ENCODE assay signal across 21 cellular contexts in the genomic region with DNA sequence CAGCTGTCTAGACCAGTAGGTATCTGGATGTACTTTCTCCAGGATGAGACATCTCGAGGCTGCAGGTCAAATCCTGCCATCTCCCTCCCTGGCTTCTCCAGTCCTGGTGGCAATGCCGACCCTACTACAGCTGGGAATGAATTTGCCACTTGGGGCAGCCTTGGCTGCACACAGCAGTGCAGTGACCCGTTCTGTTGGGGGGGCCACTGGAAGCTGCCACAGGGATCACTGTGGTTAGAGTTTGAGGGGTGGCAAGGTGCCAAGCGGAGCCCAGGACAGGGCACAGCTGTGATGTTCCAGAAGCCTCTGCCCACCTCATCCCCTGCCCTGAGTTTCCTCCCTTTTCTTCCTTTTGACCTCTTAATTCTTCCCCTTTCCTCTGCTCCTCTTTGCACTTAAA. TPM values are rescaled to one million over a fixed set of nuclear protein-coding genes. Genes with fewer than 3 reads are reported as not detected.
DNase-seq lines count a peak whose midpoint lies in the region; ATAC-seq and TF ChIP-seq lines count a peak whose summit lies in the region.
"Had no signal": no experiment of that assay in that cellular context is flagged by ENCODE, and none has a peak within 500 bp of the region (broad histone marks: within the 10 kb centered on the region; RNA-seq: fewer than 3 reads in every experiment).

No MANE protein-coding gene starts in this region.

- peaks cover 2% of the 10 kb centered on the region for H3K9me3 ChIP-seq in osteoblast (ENCODE audit: low read depth, low read length)
- H3K9me3 ChIP-seq: gastrocnemius medialis, vagina had no signal

- H3K4me2 ChIP-seq in osteoblast (ENCODE audit: insufficient read depth, low read length) = no peak overlapping the region

- no peaks in the 10 kb centered on the region for H3K36me3 Mint-ChIP-seq in activated naive CD8-positive, alpha-beta T cell treated with anti-CD3 and anti-CD28 coated beads, Interleukin-2, amount 10 ng/mL, durations not matched to agents 7 days and 5 days
- H3K36me3 Mint-ChIP-seq in activated naive CD8-positive, alpha-beta T cell treated with anti-CD3 and anti-CD28 coated beads for 36 hours = peaks cover 10% of the 10 kb centered on the region
- H3K36me3 Mint-ChIP-seq in type B pancreatic cell = peaks cover 3% of the 10 kb centered on the region
- H3K36me3 Mint-ChIP-seq: CD14-positive monocyte had no signal

- H3K9me3 Mint-ChIP-seq in activated naive CD8-positive, alpha-beta T cell treated with anti-CD3 and anti-CD28 coated beads, Interleukin-2, amount 10 ng/mL, durations not matched to agents 7 days and 5 days = no peaks in the 10 kb centered on the region
- no peaks in the 10 kb centered on the region for H3K9me3 Mint-ChIP-seq in activated naive CD8-positive, alpha-beta T cell treated with anti-CD3 and anti-CD28 coated beads for 36 hours
- no peaks in the 10 kb centered on the region for H3K9me3 Mint-ChIP-seq in type B pancreatic cell
- H3K9me3 Mint-ChIP-seq: mesothelial cell of epicardium, nephron had no signal

- H3K4me1 ChIP-seq in osteoblast (ENCODE audit: insufficient read depth, low read length) = no peaks in the 10 kb centered on the region

- TF ChIP-seq CTCF in dorsolateral prefrontal cortex (IDR thresholded peaks at IDR 0.05 in 54 of 56, conservative IDR thresholded peaks at IDR 0.05 in 2 of 56; ENCODE audit: low read depth in 1 of 56, partially characterized antibody in 56 of 56) (no peak), osteoblast (IDR thresholded peaks at IDR 0.05; ENCODE audit: extremely low read depth, low read depth, low read length) (no peak), type B pancreatic cell (conservative IDR thresholded peaks at IDR 0.05) (no peak), GM10248 (IDR thresholded peaks at IDR 0.05; ENCODE audit: control extremely low read depth, extremely low read depth, low read depth, missing control alignments) (no peak)

- peaks cover 94% of the 10 kb centered on the region for H3K36me3 ChIP-seq in osteoblast (ENCODE audit: insufficient read depth, low read length)

- H3K4me3 Mint-ChIP-seq in activated naive CD8-positive, alpha-beta T cell treated with anti-CD3 and anti-CD28 coated beads, Interleukin-2, amount 10 ng/mL, durations not matched to agents 7 days and 5 days = no peak overlapping the region
- H3K4me3 Mint-ChIP-seq in activated naive CD8-positive, alpha-beta T cell treated with anti-CD3 and anti-CD28 coated beads for 36 hours = no peak overlapping the region
- no peak overlapping the region for H3K4me3 Mint-ChIP-seq in type B pancreatic cell
- H3K4me3 Mint-ChIP-seq: CD14-positive monocyte, mesothelial cell of epicardium, nephron had no signal

- CTCF ChIA-PET in GM10248 (lab: Yijun Ruan, JAX) = no interaction called here

- H3K27me3 Mint-ChIP-seq in activated naive CD8-positive, alpha-beta T cell treated with anti-CD3 and anti-CD28 coated beads, Interleukin-2, amount 10 ng/mL, durations not matched to agents 7 days and 5 days = no peaks in the 10 kb centered on the region
- H3K27me3 Mint-ChIP-seq in activated naive CD8-positive, alpha-beta T cell treated with anti-CD3 and anti-CD28 coated beads for 36 hours = no peaks in the 10 kb centered on the region
- no peaks in the 10 kb centered on the region for H3K27me3 Mint-ChIP-seq in type B pancreatic cell

- peaks cover 49% of the 10 kb centered on the region for H4K20me1 ChIP-seq in osteoblast (ENCODE audit: insufficient read depth, low read length)

- peak; percentile 13 for DNase-seq in activated naive CD8-positive, alpha-beta T cell treated with anti-CD3 and anti-CD28 coated beads, Interleukin-2, amount 10 ng/mL, durations not matched to agents 7 days and 5 days
- DNase-seq in activated naive CD8-positive, alpha-beta T cell treated with anti-CD3 and anti-CD28 coated beads for 36 hours = no peak
- DNase-seq in dorsolateral prefrontal cortex (peak in 6 of 10 donors; percentile 1 to 33 (median 20)), osteoblast (ENCODE audit: insufficient read length, low spot score, missing footprints) (peak; percentile 74), type B pancreatic cell (ENCODE audit: extremely low spot score, unreplicated experiment) (peak; percentile 57), GM10248 (ENCODE audit: extremely low spot score) (no peak), GDM1 (lab: John Stamatoyannopoulos, UW) (no peak), NCI-H1092 (lab: John Stamatoyannopoulos, UW) (no peak)
- DNase-seq: ACHN; activated CD4-positive, alpha-beta T cell treated with anti-CD3 and anti-CD28 coated beads for 4 hours; activated effector memory CD4-positive, alpha-beta T cell treated with Interleukin-2 at 50 U/mL for 16 hours; anterior cingulate cortex; effector CD8-positive, alpha-beta T cell; NCI-H1436; NCI-H524 treated with DMSO at 0.1 percent for 48 hours; stimulated activated CD8-positive, alpha-beta memory T cell treated with anti-CD3 and anti-CD28 coated beads, Interleukin-4, amount 100 ng/mL, for 48 hours had no signal

- H3K27me3 ChIP-seq in dorsolateral prefrontal cortex = peaks cover 0 to 5% (median 0%) of the 10 kb centered on the region in 45 donors
- H3K27me3 ChIP-seq in osteoblast (ENCODE audit: insufficient read depth, low read length) = no peaks in the 10 kb centered on the region
- H3K27me3 ChIP-seq: gastrocnemius medialis, vagina had no signal

- no peaks in the 10 kb centered on the region for H3K4me1 Mint-ChIP-seq in activated naive CD8-positive, alpha-beta T cell treated with anti-CD3 and anti-CD28 coated beads, Interleukin-2, amount 10 ng/mL, durations not matched to agents 7 days and 5 days
- no peaks in the 10 kb centered on the region for H3K4me1 Mint-ChIP-seq in activated naive CD8-positive, alpha-beta T cell treated with anti-CD3 and anti-CD28 coated beads for 36 hours
- H3K4me1 Mint-ChIP-seq in type B pancreatic cell (ENCODE audit: unreplicated experiment) = no peaks in the 10 kb centered on the region
- H3K4me1 Mint-ChIP-seq: CD14-positive monocyte, mesothelial cell of epicardium, nephron had no signal

- no peak overlapping the region for H3K4me3 ChIP-seq in dorsolateral prefrontal cortex
- no peak overlapping the region for H3K4me3 ChIP-seq in osteoblast (ENCODE audit: insufficient read depth, low read length)
- H3K4me3 ChIP-seq: gastrocnemius medialis, vagina had no signal

- H3K27ac Mint-ChIP-seq in activated naive CD8-positive, alpha-beta T cell treated with anti-CD3 and anti-CD28 coated beads, Interleukin-2, amount 10 ng/mL, durations not matched to agents 7 days and 5 days = no peak overlapping the region
- no peak overlapping the region for H3K27ac Mint-ChIP-seq in activated naive CD8-positive, alpha-beta T cell treated with anti-CD3 and anti-CD28 coated beads for 36 hours
- H3K27ac Mint-ChIP-seq in type B pancreatic cell = no peak overlapping the region
- H3K27ac Mint-ChIP-seq: CD14-positive monocyte, mesothelial cell of epicardium, nephron had no signal

- H2AFZ ChIP-seq in osteoblast (ENCODE audit: low read length) = no peak overlapping the region

- H3K79me2 ChIP-seq in osteoblast (ENCODE audit: insufficient read depth, low read length) = peaks cover 82% of the 10 kb centered on the region

- H3K27ac ChIP-seq in dorsolateral prefrontal cortex (no peak overlapping the region), osteoblast (ENCODE audit: low read depth, low read length) (no peak overlapping the region)
- H3K27ac ChIP-seq: gastrocnemius medialis had no signal

- POLR2A ChIA-PET in activated naive CD8-positive, alpha-beta T cell treated with anti-CD3 and anti-CD28 coated beads, Interleukin-2, amount 10 ng/mL, durations not matched to agents 7 days and 5 days (lab: Charles Lee) = no interaction called here
- POLR2A ChIA-PET in GM10248 (lab: Yijun Ruan, JAX) = no interaction called here

- intact Hi-C loops in dorsolateral prefrontal cortex (cut with DNase I) = no loop called here

- no peak for ATAC-seq in activated naive CD8-positive, alpha-beta T cell treated with anti-CD3 and anti-CD28 coated beads, Interleukin-2, amount 10 ng/mL, durations not matched to agents 7 days and 5 days (ENCODE audit: low read depth)
- ATAC-seq: gastrocnemius medialis had no signal

RNA-seq across cellular contexts. Expression of a gene that starts 17.1 kb away (rescaled TPM):
- 10 to 100 TPM; 23.8 to 23.9 TPM for total RNA-seq in activated naive CD8-positive, alpha-beta T cell treated with anti-CD3 and anti-CD28 coated beads, Interleukin-2, amount 10 ng/mL, durations not matched to agents 7 days and 5 days
- total RNA-seq in activated naive CD8-positive, alpha-beta T cell treated with anti-CD3 and anti-CD28 coated beads for 36 hours = 10 to 100 TPM; 16.0 to 16.5 TPM
- 10 to 100 TPM in 83 of 120 experiments, 1 to 10 TPM in 37; 4.3 to 57.2 (median 12.6) TPM for total RNA-seq in dorsolateral prefrontal cortex
- total RNA-seq in osteoblast = 1,184 and 1,265 TPM in 2 replicates
- total RNA-seq in type B pancreatic cell (ENCODE audit: low replicate concordance) = 23.8 and 114 TPM in 2 replicates

RNA-seq across cellular contexts. Expression of a gene that starts 40.4 kb away (rescaled TPM):
- total RNA-seq in activated naive CD8-positive, alpha-beta T cell treated with anti-CD3 and anti-CD28 coated beads, Interleukin-2, amount 10 ng/mL, durations not matched to agents 7 days and 5 days = 1 to 10 TPM in 1 of 2 experiments, under 1 TPM in 1; 0.65 to 1.3 TPM
- under 1 TPM in 1 of 2 experiments, not detected in 1; 0.43 TPM for total RNA-seq in activated naive CD8-positive, alpha-beta T cell treated with anti-CD3 and anti-CD28 coated beads for 36 hours
- 10 to 100 TPM in 104 of 120 experiments, 1 to 10 TPM in 16; 4.0 to 48.0 (median 20.5) TPM for total RNA-seq in dorsolateral prefrontal cortex
- total RNA-seq in osteoblast = 0.29 and 0.36 TPM in 2 replicates
- 26.9 and 45.0 TPM in 2 replicates for total RNA-seq in type B pancreatic cell (ENCODE audit: low replicate concordance)
- total RNA-seq: vagina had no signal

Comparison
In these comparisons a context has a peak if more than half of its experiments do, and no peak if none do; other contexts are left out.
1. DNase-seq: peak in activated naive CD8-positive, alpha-beta T cell treated with anti-CD3 and anti-CD28 coated beads, Interleukin-2, amount 10 ng/mL, durations not matched to agents 7 days and 5 days (single experiment), dorsolateral prefrontal cortex (6 of 10), osteoblast (single experiment) and type B pancreatic cell (single experiment); none in activated naive CD8-positive, alpha-beta T cell treated with anti-CD3 and anti-CD28 coated beads for 36 hours (single experiment), GM10248 (single experiment), GDM1 (single experiment) and NCI-H1092 (single experiment).
2. RNA of a gene that starts 17.1 kb away (total RNA-seq): 1,184 to 1,265 TPM in osteoblast; 23.8 to 114 TPM in type B pancreatic cell, 23.8 to 23.9 TPM in activated naive CD8-positive, alpha-beta T cell treated with anti-CD3 and anti-CD28 coated beads, Interleukin-2, amount 10 ng/mL, durations not matched to agents 7 days and 5 days, 16.0 to 16.5 TPM in activated naive CD8-positive, alpha-beta T cell treated with anti-CD3 and anti-CD28 coated beads for 36 hours and 4.3 to 57.2 TPM in dorsolateral prefrontal cortex; every median in the first group is over 10 times any median in the second.